9 cellular contexts compared by ENCODE assay signal in genomic region chr2:191244350-191244749, GRCh38. TPM values are rescaled to one million over a fixed set of nuclear protein-coding genes. Genes with fewer than 3 reads are reported as not detected.
DNase-seq lines count a peak whose midpoint lies in the region; ATAC-seq and TF ChIP-seq lines count a peak whose summit lies in the region.
"Had no signal": no experiment of that assay in that cellular context is flagged by ENCODE, and none has a peak within 500 bp of the region (broad histone marks: within the 10 kb centered on the region; RNA-seq: fewer than 3 reads in every experiment).

No MANE protein-coding gene starts in this region.

- H3K36me3 Mint-ChIP-seq in H9 (ENCODE audit: insufficient read depth in 1 of 3, low read depth in 3 of 3) (peaks cover 0 to 1% (median 0%) of the 10 kb centered on the region in 3 experiments; a peak in 2 of 7 replicates), memory B cell (no peaks in the 10 kb centered on the region)

- peaks cover 31 to 35% of the 10 kb centered on the region in 2 experiments for H3K4me1 Mint-ChIP-seq in H9
- H3K4me1 Mint-ChIP-seq in memory B cell = peaks cover 14% of the 10 kb centered on the region

- WGBS in H9 (ENCODE audit: extremely low coverage, insufficient read length, low lambda C conversion rate) = no CpG with 5 or more reads among the region's 2 CpGs

- H3K27me3 Mint-ChIP-seq in H9 (ENCODE audit: low read depth) = peaks cover 18% of the 10 kb centered on the region
- peaks cover 6% of the 10 kb centered on the region for H3K27me3 Mint-ChIP-seq in memory B cell

- H2BK120ac ChIP-seq in H9 (ENCODE audit: low read depth, low read length, poor library complexity, severe bottlenecking) = no peak overlapping the region

- H3K14ac ChIP-seq in H9 (ENCODE audit: insufficient read depth, low read length) = no peak overlapping the region

- H3K4me3 Mint-ChIP-seq in H9 (peak overlapping the region; percentile 77 to 83), memory B cell (peak overlapping the region; percentile 47)

- no peak overlapping the region for H4K91ac ChIP-seq in H9 (ENCODE audit: insufficient read length, low read depth, low read length)

- H2AFZ ChIP-seq in ACC112 (ENCODE audit: low read length, unreplicated experiment) (no peak overlapping the region), H9 (ENCODE audit: low read length) (no peak overlapping the region)

- H3K36me3 ChIP-seq in ACC112 (ENCODE audit: insufficient read depth, low read length) = no peaks in the 10 kb centered on the region
- H3K36me3 ChIP-seq in ascending aorta = no peaks in the 10 kb centered on the region

- H3K4ac ChIP-seq in H9 (ENCODE audit: low read depth, low read length) = no peak overlapping the region

- ATAC-seq in memory B cell (ENCODE audit: low read depth) (no peak), HG02678 (IDR thresholded peaks at IDR 0.05; ENCODE audit: unreplicated experiment) (no peak)

- no peak overlapping the region for H2BK5ac ChIP-seq in H9 (ENCODE audit: insufficient read length, low read length)

- intact Hi-C loops in ascending aorta (cut with DNase I) = no loop called here

- H3K27ac ChIP-seq in ACC112 (ENCODE audit: low read depth, low read length) (no peak overlapping the region), H9 (ENCODE audit: insufficient read length, low read depth, low read length) (no peak overlapping the region), ascending aorta (peak overlapping the region; percentile 76 to 85)

- H2BK15ac ChIP-seq in H9 (ENCODE audit: low read depth, low read length) = no peak overlapping the region

- no peak overlapping the region for H4K8ac ChIP-seq in H9 (replicated peaks; ENCODE audit: insufficient read length, low read depth, low read length)

- H3K9me3 Mint-ChIP-seq in H9 = no peaks in the 10 kb centered on the region; a peak in 1 of 5 replicates
- H3K9me3 Mint-ChIP-seq in memory B cell = peaks cover 4% of the 10 kb centered on the region

- H3T11ph ChIP-seq in H9 (ENCODE audit: low read length) = no peak overlapping the region

- no peaks in the 10 kb centered on the region for H4K20me1 ChIP-seq in H9 (ENCODE audit: control insufficient read depth, insufficient read depth, insufficient read length)

- no peak overlapping the region for H2BK12ac ChIP-seq in H9 (ENCODE audit: insufficient read length, low read depth, low read length)

- H2AK5ac ChIP-seq in H9 (ENCODE audit: insufficient read length, low read length) = no peak overlapping the region

- peaks cover 40% of the 10 kb centered on the region for H3K79me2 ChIP-seq in ACC112 (ENCODE audit: control insufficient read depth, insufficient read depth, low read length, unreplicated experiment)
- H3K79me2 ChIP-seq in H9 (ENCODE audit: insufficient read depth, low read length) = peaks cover 21% of the 10 kb centered on the region; the same call in 1 of the 2 replicates

- no peak overlapping the region for H4K5ac ChIP-seq in H9 (ENCODE audit: insufficient read length, low read depth, low read length)

- H3K27me3 ChIP-seq in ACC112 (ENCODE audit: insufficient read depth, low read length) (no peaks in the 10 kb centered on the region), H9 (ENCODE audit: insufficient read depth, low read length) (no peaks in the 10 kb centered on the region), ascending aorta (no peaks in the 10 kb centered on the region)

- peaks cover 26% of the 10 kb centered on the region for H3K4me1 ChIP-seq in ACC112 (ENCODE audit: control insufficient read depth, insufficient read depth, low read length, unreplicated experiment)
- peaks cover 15% of the 10 kb centered on the region; the same call in 1 of the 2 replicates for H3K4me1 ChIP-seq in H9 (ENCODE audit: insufficient read depth, low read length)
- H3K4me1 ChIP-seq in ascending aorta = peaks cover 0 to 12% of the 10 kb centered on the region in 2 donors

- H3K4me3 ChIP-seq in ACC112 (ENCODE audit: low read depth, low read length) = peak overlapping the region; percentile 98
- H3K4me3 ChIP-seq in ascending aorta = peak overlapping the region in 1 of 2 donors; percentile 83
- H3K4me3 ChIP-seq: GM12878 had no signal

- in situ Hi-C loops in GM13976 (cut with MboI; ENCODE audit: low sequenced_read_pairs, unreplicated experiment) = no loop called here

- DNase-seq in H9 (no peak), ascending aorta (ENCODE audit: low spot score in 2 of 2) (no peak), memory B cell (ENCODE audit: low spot score in 2 of 2) (no peak), UCSD-AML1 (lab: John Stamatoyannopoulos, UW; ENCODE audit: unreplicated experiment) (no peak), GM13976 (ENCODE audit: low spot score) (no peak), NCI-H1436 (lab: John Stamatoyannopoulos, UW) (no peak)

- no peak overlapping the region for H3K18ac ChIP-seq in H9 (ENCODE audit: insufficient read length, low read depth, low read length)

- peaks cover 12% of the 10 kb centered on the region for H3K23me2 ChIP-seq in H9 (ENCODE audit: insufficient read length, low read depth, low read length, poor library complexity, severe bottlenecking)

- no peak overlapping the region for H3K4me2 ChIP-seq in H9 (ENCODE audit: insufficient read depth, insufficient read length, low read length)

- H3K56ac ChIP-seq in H9 (ENCODE audit: insufficient read length, low read depth, low read length) = no peak overlapping the region

- no peak overlapping the region for H3K23ac ChIP-seq in H9 (ENCODE audit: insufficient read length, low read depth, low read length)

- H3K27ac Mint-ChIP-seq in H9 (no peak overlapping the region), memory B cell (no peak overlapping the region)

- no peak overlapping the region for H2BK20ac ChIP-seq in H9 (ENCODE audit: low read depth, low read length, poor library complexity, severe bottlenecking)

- no peaks in the 10 kb centered on the region for H3K9me3 ChIP-seq in H9 (ENCODE audit: control insufficient read depth, low read depth, low read length)
- H3K9me3 ChIP-seq in ascending aorta = no peaks in the 10 kb centered on the region

- H3K79me1 ChIP-seq in H9 (ENCODE audit: insufficient read depth, low read depth, low read length, poor library complexity, severe bottlenecking) = peaks cover 3% of the 10 kb centered on the region

- TF ChIP-seq CTCF in H9 (conservative IDR thresholded peaks at IDR 0.05) (no peak), ascending aorta (IDR thresholded peaks at IDR 0.05) (no peak), GM13976 (IDR thresholded peaks at IDR 0.05; ENCODE audit: borderline replicate concordance, control extremely low read depth, extremely low read depth, insufficient read depth, missing control alignments) (no peak)

- no peak overlapping the region for H3K9ac ChIP-seq in H9 (ENCODE audit: extremely low read depth, insufficient read length, low read length)

RNA-seq across cellular contexts. Expression of gene MYO1B, which starts 0.9 kb away (rescaled TPM):
- total RNA-seq in H9 (2021) (43.2 and 51.4 TPM in 2 replicates), ascending aorta (27.4 TPM)

Comparison
In these comparisons a context has a peak if more than half of its experiments do, and no peak if none do; other contexts are left out.
1. H3K27ac ChIP-seq: peak in ascending aorta (2 of 2); none in ACC112 (single experiment) and H9 (single experiment).